20 cellular contexts compared by ENCODE assay signal in genomic region chr12:4701863-4702262, GRCh38. TPM values are rescaled to one million over a fixed set of nuclear protein-coding genes. Genes with fewer than 3 reads are reported as not detected.
DNase-seq lines count a peak whose midpoint lies in the region; ATAC-seq and TF ChIP-seq lines count a peak whose summit lies in the region.
"Had no signal": no experiment of that assay in that cellular context is flagged by ENCODE, and none has a peak within 500 bp of the region (broad histone marks: within the 10 kb centered on the region; RNA-seq: fewer than 3 reads in every experiment).

No MANE protein-coding gene starts in this region.

- no peaks in the 10 kb centered on the region for H3K27me3 Mint-ChIP-seq in brain

- no peak overlapping the region for H3K4me3 Mint-ChIP-seq in brain

- no peak for DNase-seq in Right ventricle myocardium superior
- DNase-seq in cardiac septum (ENCODE audit: low spot score), result no peak
- DNase-seq in middle frontal gyrus (ENCODE audit: extremely low spot score, low spot score), result peak; percentile 25
- peak; percentile 35 for DNase-seq in superior temporal gyrus (ENCODE audit: extremely low spot score)
- no peak for DNase-seq in NCI-H226
- DNase-seq in stimulated activated CD4-positive, alpha-beta T cell treated with anti-CD3 and anti-CD28 coated beads, Interleukin-12 subunit alpha, Interleukin-12 subunit beta, amount 100 ng/mL, for 4 hours, result no peak
- DNase-seq: DND-41, Karpas-422, MM.1S, NCI-H1092 treated with DMSO at 0.1 percent for 48 hours, NCI-H1694, NCI-H2107, NCI-H2227 treated with DMSO at 0.1 percent for 48 hours, NCI-H524 treated with DMSO at 0.1 percent for 48 hours, SHP77 treated with DMSO at 0.1 percent for 48 hours had no signal

- peaks cover 17% of the 10 kb centered on the region for H3K4me1 Mint-ChIP-seq in brain

- ATAC-seq in Right ventricle myocardium superior (ENCODE audit: poor library complexity) (peak; percentile 16), HG03280 (IDR thresholded peaks at IDR 0.05; ENCODE audit: unreplicated experiment) (no peak)

- peaks cover 44% of the 10 kb centered on the region for H3K36me3 Mint-ChIP-seq in brain

- peak overlapping the region in 4 of 5 experiments; percentile 79 to 97 (median 95) for H3K27ac Mint-ChIP-seq in brain

- TF ChIP-seq CTCF in brain (conservative IDR thresholded peaks at IDR 0.05), result no peak

- no peaks in the 10 kb centered on the region for H3K9me3 Mint-ChIP-seq in brain

- intact Hi-C loops in Right ventricle myocardium superior (cut with DNase I), result no loop called here
- intact Hi-C loops in cardiac septum (cut with DNase I), result no loop called here

RNA-seq across cellular contexts. Expression of gene GALNT8, which starts 18.3 kb away (rescaled TPM):
- total RNA-seq in Right ventricle myocardium superior, result 2.9 TPM
- total RNA-seq in cardiac septum, result 2.4 TPM
- polyA plus RNA-seq in brain (ENCODE audit: insufficient read depth, low read depth, low replicate concordance), result 9.8 TPM
- total RNA-seq: A172, IMR-90 had no signal
- polyA plus RNA-seq: IMR-90 had no signal

RNA-seq across cellular contexts. Expression of gene NDUFA9, which starts 52.9 kb away (rescaled TPM):
- 371 TPM for total RNA-seq in Right ventricle myocardium superior
- 268 TPM for total RNA-seq in cardiac septum
- 126 TPM for polyA plus RNA-seq in brain (ENCODE audit: insufficient read depth, low read depth, low replicate concordance)

RNA-seq across cellular contexts. Expression of gene AKAP3, which starts 53.0 kb away (rescaled TPM):
- total RNA-seq in Right ventricle myocardium superior (3.0 TPM), cardiac septum (2.6 TPM)
- polyA plus RNA-seq in brain (ENCODE audit: insufficient read depth, low read depth, low replicate concordance), result 2.2 TPM
- total RNA-seq: A172, HT-29 had no signal

Comparison
In these comparisons a context has a peak if more than half of its experiments do, and no peak if none do; other contexts are left out.
1. DNase-seq: peak in middle frontal gyrus (single experiment) and superior temporal gyrus (single experiment); none in Right ventricle myocardium superior (single experiment), cardiac septum (single experiment), NCI-H226 (single experiment) and stimulated activated CD4-positive, alpha-beta T cell treated with anti-CD3 and anti-CD28 coated beads, Interleukin-12 subunit alpha, Interleukin-12 subunit beta, amount 100 ng/mL, for 4 hours (single experiment).